In the genomic region with DNA sequence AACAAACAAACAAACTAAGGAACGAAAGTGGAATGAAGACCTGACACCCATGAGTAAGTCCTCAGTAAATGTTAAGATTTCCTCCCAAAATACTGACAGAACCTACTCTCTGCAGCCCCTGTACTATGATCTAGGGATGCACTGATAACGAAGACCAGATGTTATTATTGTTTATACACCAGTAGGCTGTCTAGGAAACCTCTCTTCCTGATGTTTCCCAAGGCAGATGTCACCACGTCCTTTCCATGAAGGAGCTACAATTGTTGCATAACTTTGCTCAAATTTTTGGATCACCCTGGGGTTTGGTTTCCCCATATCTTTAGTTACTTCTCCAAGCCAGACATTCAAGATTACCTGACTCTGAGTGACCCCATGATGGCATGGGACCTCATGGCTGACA, we compare ENCODE assay signal across 1 cellular context.
TF ChIP-seq lines count a peak whose summit lies in the region.

No MANE protein-coding gene starts in this region.

TF ChIP-seq in SK-N-SH treated with all-trans-retinoic acid at 6 μM for 48 hours, 23 proteins besides CTCF, POLR2A, EP300 and RAD21 (continued from another document):
- no peak for TF ChIP-seq ZNF70 (CRISPR knock-in tag; IDR thresholded peaks at IDR 0.05)
- no peak for TF ChIP-seq ISL1 (CRISPR knock-in tag; IDR thresholded peaks at IDR 0.05)
- TF ChIP-seq TOX (CRISPR knock-in tag; IDR thresholded peaks at IDR 0.05; ENCODE audit: borderline replicate concordance), result no peak
- no peak for TF ChIP-seq CSRNP3 (CRISPR knock-in tag; IDR thresholded peaks at IDR 0.05)
- no peak for TF ChIP-seq TCF4 (CRISPR knock-in tag; IDR thresholded peaks at IDR 0.05; ENCODE audit: borderline replicate concordance)
- TF ChIP-seq SNAI2 (CRISPR knock-in tag; IDR thresholded peaks at IDR 0.05), result no peak
- TF ChIP-seq, protein P1, sequence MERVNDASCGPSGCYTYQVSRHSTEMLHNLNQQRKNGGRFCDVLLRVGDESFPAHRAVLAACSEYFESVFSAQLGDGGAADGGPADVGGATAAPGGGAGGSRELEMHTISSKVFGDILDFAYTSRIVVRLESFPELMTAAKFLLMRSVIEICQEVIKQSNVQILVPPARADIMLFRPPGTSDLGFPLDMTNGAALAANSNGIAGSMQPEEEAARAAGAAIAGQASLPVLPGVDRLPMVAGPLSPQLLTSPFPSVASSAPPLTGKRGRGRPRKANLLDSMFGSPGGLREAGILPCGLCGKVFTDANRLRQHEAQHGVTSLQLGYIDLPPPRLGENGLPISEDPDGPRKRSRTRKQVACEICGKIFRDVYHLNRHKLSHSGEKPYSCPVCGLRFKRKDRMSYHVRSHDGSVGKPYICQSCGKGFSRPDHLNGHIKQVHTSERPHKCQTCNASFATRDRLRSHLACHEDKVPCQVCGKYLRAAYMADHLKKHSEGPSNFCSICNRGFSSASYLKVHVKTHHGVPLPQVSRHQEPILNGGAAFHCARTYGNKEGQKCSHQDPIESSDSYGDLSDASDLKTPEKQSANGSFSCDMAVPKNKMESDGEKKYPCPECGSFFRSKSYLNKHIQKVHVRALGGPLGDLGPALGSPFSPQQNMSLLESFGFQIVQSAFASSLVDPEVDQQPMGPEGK (CRISPR knock-in tag; IDR thresholded peaks at IDR 0.05; ENCODE audit: borderline replicate concordance), result no peak
- TF ChIP-seq OSR1 (CRISPR knock-in tag; IDR thresholded peaks at IDR 0.05), result no peak
